ENCODE assay signal across 14 cellular contexts in the genomic region with DNA sequence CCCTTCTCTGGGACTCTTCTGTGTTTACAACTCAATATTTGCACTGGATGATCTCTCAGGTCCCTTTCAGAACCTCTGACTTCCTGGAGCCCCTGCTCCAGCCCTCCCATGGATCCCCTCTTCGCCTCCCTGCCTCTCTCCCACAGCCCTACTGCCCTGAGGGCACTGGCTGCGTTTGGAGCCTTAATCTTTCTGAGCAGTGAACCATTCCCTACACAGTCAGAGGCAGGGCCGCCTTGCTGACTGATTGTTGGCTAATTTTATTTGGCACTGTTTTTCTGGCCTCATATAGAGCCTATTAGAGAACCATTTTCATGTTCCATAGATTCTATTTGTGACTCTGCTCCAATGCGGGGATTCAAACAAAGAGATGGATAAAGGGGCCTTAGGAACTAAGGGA.
"Had no signal": no experiment of that assay in that cellular context is flagged by ENCODE, and none has a peak within 500 bp of the region (broad histone marks: within the 10 kb centered on the region; RNA-seq: fewer than 3 reads in every experiment).

No MANE protein-coding gene starts in this region.

- H3K27me3 ChIP-seq: ascending aorta, dorsolateral prefrontal cortex had no signal

- H3K4me1 Mint-ChIP-seq: activated B cell treated with CpG ODN at 0.5 μM for 24 hours; activated naive CD8-positive, alpha-beta T cell treated with anti-CD3 and anti-CD28 coated beads, Interleukin-2, amount 50 U/mL, for 24 hours had no signal

- H3K36me3 ChIP-seq: ascending aorta, gastroesophageal sphincter, stomach, thoracic aorta had no signal

- H3K4me3 ChIP-seq: ascending aorta, dorsolateral prefrontal cortex, gastroesophageal sphincter, psoas muscle, stomach, thoracic aorta had no signal

- H3K27ac ChIP-seq: ascending aorta, gastroesophageal sphincter, psoas muscle, stomach, thoracic aorta had no signal

- DNase-seq: activated B cell treated with CpG ODN at 0.5 μM for 24 hours; activated CD4-positive, alpha-beta T cell treated with anti-CD3 and anti-CD28 coated beads for 48 hours; activated naive CD4-positive, alpha-beta T cell treated with Interleukin-2 at 50 U/mL for 16 hours; activated naive CD8-positive, alpha-beta T cell treated with anti-CD3 and anti-CD28 coated beads, Interleukin-2, amount 50 U/mL, for 24 hours; dorsolateral prefrontal cortex; erythroblast; mesenchymal stem cell; psoas muscle; stomach; T-helper 2 cell had no signal

- H3K27ac Mint-ChIP-seq: activated B cell treated with CpG ODN at 0.5 μM for 24 hours; activated naive CD8-positive, alpha-beta T cell treated with anti-CD3 and anti-CD28 coated beads, Interleukin-2, amount 50 U/mL, for 24 hours had no signal

- ATAC-seq: activated naive CD8-positive, alpha-beta T cell treated with anti-CD3 and anti-CD28 coated beads, Interleukin-2, amount 50 U/mL, for 24 hours; gastroesophageal sphincter; psoas muscle; sciatic nerve had no signal

- H3K9me3 Mint-ChIP-seq: activated B cell treated with CpG ODN at 0.5 μM for 24 hours had no signal

- H3K4me3 Mint-ChIP-seq: activated B cell treated with CpG ODN at 0.5 μM for 24 hours; activated naive CD8-positive, alpha-beta T cell treated with anti-CD3 and anti-CD28 coated beads, Interleukin-2, amount 50 U/mL, for 24 hours had no signal

- H3K9me3 ChIP-seq: ascending aorta, gastroesophageal sphincter, psoas muscle, stomach, thoracic aorta had no signal
